1 cellular context compared by ENCODE assay signal in genomic region chr9:114319147-114319546, GRCh38.
TF ChIP-seq lines count a peak whose summit lies in the region.

No MANE protein-coding gene starts in this region.

TF ChIP-seq in WTC11, 78 proteins besides CTCF, POLR2A, EP300 and RAD21 (continued from another document):
- TF ChIP-seq, protein P1, sequence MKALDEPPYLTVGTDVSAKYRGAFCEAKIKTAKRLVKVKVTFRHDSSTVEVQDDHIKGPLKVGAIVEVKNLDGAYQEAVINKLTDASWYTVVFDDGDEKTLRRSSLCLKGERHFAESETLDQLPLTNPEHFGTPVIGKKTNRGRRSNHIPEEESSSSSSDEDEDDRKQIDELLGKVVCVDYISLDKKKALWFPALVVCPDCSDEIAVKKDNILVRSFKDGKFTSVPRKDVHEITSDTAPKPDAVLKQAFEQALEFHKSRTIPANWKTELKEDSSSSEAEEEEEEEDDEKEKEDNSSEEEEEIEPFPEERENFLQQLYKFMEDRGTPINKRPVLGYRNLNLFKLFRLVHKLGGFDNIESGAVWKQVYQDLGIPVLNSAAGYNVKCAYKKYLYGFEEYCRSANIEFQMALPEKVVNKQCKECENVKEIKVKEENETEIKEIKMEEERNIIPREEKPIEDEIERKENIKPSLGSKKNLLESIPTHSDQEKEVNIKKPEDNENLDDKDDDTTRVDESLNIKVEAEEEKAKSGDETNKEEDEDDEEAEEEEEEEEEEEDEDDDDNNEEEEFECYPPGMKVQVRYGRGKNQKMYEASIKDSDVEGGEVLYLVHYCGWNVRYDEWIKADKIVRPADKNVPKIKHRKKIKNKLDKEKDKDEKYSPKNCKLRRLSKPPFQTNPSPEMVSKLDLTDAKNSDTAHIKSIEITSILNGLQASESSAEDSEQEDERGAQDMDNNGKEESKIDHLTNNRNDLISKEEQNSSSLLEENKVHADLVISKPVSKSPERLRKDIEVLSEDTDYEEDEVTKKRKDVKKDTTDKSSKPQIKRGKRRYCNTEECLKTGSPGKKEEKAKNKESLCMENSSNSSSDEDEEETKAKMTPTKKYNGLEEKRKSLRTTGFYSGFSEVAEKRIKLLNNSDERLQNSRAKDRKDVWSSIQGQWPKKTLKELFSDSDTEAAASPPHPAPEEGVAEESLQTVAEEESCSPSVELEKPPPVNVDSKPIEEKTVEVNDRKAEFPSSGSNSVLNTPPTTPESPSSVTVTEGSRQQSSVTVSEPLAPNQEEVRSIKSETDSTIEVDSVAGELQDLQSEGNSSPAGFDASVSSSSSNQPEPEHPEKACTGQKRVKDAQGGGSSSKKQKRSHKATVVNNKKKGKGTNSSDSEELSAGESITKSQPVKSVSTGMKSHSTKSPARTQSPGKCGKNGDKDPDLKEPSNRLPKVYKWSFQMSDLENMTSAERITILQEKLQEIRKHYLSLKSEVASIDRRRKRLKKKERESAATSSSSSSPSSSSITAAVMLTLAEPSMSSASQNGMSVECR (CRISPR knock-in tag; IDR thresholded peaks at IDR 0.05; ENCODE audit: borderline replicate concordance) = no peak
- TF ChIP-seq, protein P2, sequence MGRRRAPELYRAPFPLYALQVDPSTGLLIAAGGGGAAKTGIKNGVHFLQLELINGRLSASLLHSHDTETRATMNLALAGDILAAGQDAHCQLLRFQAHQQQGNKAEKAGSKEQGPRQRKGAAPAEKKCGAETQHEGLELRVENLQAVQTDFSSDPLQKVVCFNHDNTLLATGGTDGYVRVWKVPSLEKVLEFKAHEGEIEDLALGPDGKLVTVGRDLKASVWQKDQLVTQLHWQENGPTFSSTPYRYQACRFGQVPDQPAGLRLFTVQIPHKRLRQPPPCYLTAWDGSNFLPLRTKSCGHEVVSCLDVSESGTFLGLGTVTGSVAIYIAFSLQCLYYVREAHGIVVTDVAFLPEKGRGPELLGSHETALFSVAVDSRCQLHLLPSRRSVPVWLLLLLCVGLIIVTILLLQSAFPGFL (CRISPR knock-in tag; IDR thresholded peaks at IDR 0.05; ENCODE audit: borderline replicate concordance) = no peak
- TF ChIP-seq ATF6 (CRISPR knock-in tag; IDR thresholded peaks at IDR 0.05) (no peak), CREM (CRISPR knock-in tag; IDR thresholded peaks at IDR 0.05) (no peak), NFE2L1 (CRISPR knock-in tag; IDR thresholded peaks at IDR 0.05) (no peak)
- TF ChIP-seq, protein P3, sequence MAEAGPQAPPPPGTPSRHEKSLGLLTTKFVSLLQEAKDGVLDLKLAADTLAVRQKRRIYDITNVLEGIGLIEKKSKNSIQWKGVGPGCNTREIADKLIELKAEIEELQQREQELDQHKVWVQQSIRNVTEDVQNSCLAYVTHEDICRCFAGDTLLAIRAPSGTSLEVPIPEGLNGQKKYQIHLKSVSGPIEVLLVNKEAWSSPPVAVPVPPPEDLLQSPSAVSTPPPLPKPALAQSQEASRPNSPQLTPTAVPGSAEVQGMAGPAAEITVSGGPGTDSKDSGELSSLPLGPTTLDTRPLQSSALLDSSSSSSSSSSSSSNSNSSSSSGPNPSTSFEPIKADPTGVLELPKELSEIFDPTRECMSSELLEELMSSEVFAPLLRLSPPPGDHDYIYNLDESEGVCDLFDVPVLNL (CRISPR knock-in tag; IDR thresholded peaks at IDR 0.05; ENCODE audit: borderline replicate concordance, low read depth) = no peak
